8 cellular contexts compared by ENCODE assay signal in genomic region chr16:4309833-4310266, GRCh38. TPM values are rescaled to one million over a fixed set of nuclear protein-coding genes. Genes with fewer than 3 reads are reported as not detected.
DNase-seq lines count a peak whose midpoint lies in the region; ATAC-seq, FAIRE-seq and TF ChIP-seq lines count a peak whose summit lies in the region.

No MANE protein-coding gene starts in this region.

- no peaks in the 10 kb centered on the region for H3K9me3 ChIP-seq in CD4-positive, alpha-beta memory T cell (ENCODE audit: control insufficient read depth in 1 of 2, low read length in 2 of 2)
- H3K9me3 ChIP-seq in HUES6 (ENCODE audit: control insufficient read depth, insufficient read depth, low read depth, low read length): no peaks in the 10 kb centered on the region
- no peaks in the 10 kb centered on the region for H3K9me3 ChIP-seq in vagina

- peaks cover 0 to 3% (median 0%) of the 10 kb centered on the region in 8 donors for H3K9me3 Mint-ChIP-seq in CD4-positive, alpha-beta memory T cell

- H3K36me3 Mint-ChIP-seq in CD4-positive, alpha-beta memory T cell: peaks cover 0 to 5% of the 10 kb centered on the region in 2 donors

- peaks cover 27% of the 10 kb centered on the region for H3K4me1 ChIP-seq in CD4-positive, alpha-beta memory T cell (ENCODE audit: insufficient read depth, low read length)
- H3K4me1 ChIP-seq in HUES6 (ENCODE audit: control insufficient read depth, insufficient read depth, low read length) (peaks cover 28% of the 10 kb centered on the region), vagina (peaks cover 12% of the 10 kb centered on the region)

- POLR2A ChIA-PET in CD4-positive, alpha-beta memory T cell (lab: Charles Lee; ENCODE audit: partially characterized antibody): interaction anchor here (1.0 to 1.8 kb wide), 3 partner anchors 18 to 38 kb away, joined by 4 to 6 read pairs (median 5); partner anchors contain the start of gene TFAP4

- no peak for ATAC-seq in GM21526 (IDR thresholded peaks at IDR 0.05; ENCODE audit: low FRiP score, unreplicated experiment)

- peak; percentile 41 to 69 (median 50) for DNase-seq in CD4-positive, alpha-beta memory T cell
- DNase-seq in T1000 (lab: John Stamatoyannopoulos, UW) (peak; percentile 92), bronchial epithelial cell (ENCODE audit: low read depth) (peak; percentile 56), kidney glomerular epithelial cell (lab: John Stamatoyannopoulos, UW) (peak; percentile 52), vagina (ENCODE audit: extremely low spot score in 2 of 2) (no peak)
- peak; percentile 45 for DNase-seq in stimulated activated naive CD4-positive, alpha-beta T cell treated with Interleukin-2 at 50 U/mL for 16 hours (lab: John Stamatoyannopoulos, UW)

- TF ChIP-seq POLR2A in vagina (IDR thresholded peaks at IDR 0.05): no peak

- H3K27me3 ChIP-seq in CD4-positive, alpha-beta memory T cell (ENCODE audit: insufficient read depth, low read length): no peaks in the 10 kb centered on the region
- H3K27me3 ChIP-seq in HUES6 (ENCODE audit: control insufficient read depth, insufficient read depth, low read length) (peaks cover 10% of the 10 kb centered on the region), bronchial epithelial cell (ENCODE audit: control insufficient read depth, insufficient read depth, low read length) (no peaks in the 10 kb centered on the region), vagina (no peaks in the 10 kb centered on the region)

- peaks cover 25 to 38% (median 28%) of the 10 kb centered on the region in 4 donors for H3K4me1 Mint-ChIP-seq in CD4-positive, alpha-beta memory T cell

- peak overlapping the region in 1 of 8 donors; percentile 52 for H3K4me3 Mint-ChIP-seq in CD4-positive, alpha-beta memory T cell

- CTCF ChIA-PET in CD4-positive, alpha-beta memory T cell (lab: Charles Lee; ENCODE audit: partially characterized antibody): interaction anchor here (1.0 to 7.5 kb wide), 11 partner anchors 8 to 190 kb away, joined by 3 to 53 read pairs (median 5); no protein-coding TSS in a partner anchor

- no peak overlapping the region for H3K27ac ChIP-seq in CD4-positive, alpha-beta memory T cell (ENCODE audit: low read depth, low read length)
- no peak overlapping the region for H3K27ac ChIP-seq in HUES6 (ENCODE audit: low read depth, low read length)
- H3K27ac ChIP-seq in vagina: no peak overlapping the region

- H3K36me3 ChIP-seq in CD4-positive, alpha-beta memory T cell (ENCODE audit: insufficient read depth, low read length): no peaks in the 10 kb centered on the region
- H3K36me3 ChIP-seq in HUES6 (ENCODE audit: control insufficient read depth, insufficient read depth, low read length) (peaks cover 8% of the 10 kb centered on the region), bronchial epithelial cell (ENCODE audit: control insufficient read depth, insufficient read depth, low read length) (no peaks in the 10 kb centered on the region), vagina (no peaks in the 10 kb centered on the region)

- TF ChIP-seq CTCF in bronchial epithelial cell (IDR thresholded peaks at IDR 0.05; ENCODE audit: insufficient read depth, low read length, severe bottlenecking) (peak; percentile 83), vagina (IDR thresholded peaks at IDR 0.05) (no peak)

- peak overlapping the region; percentile 42 for H3K9ac ChIP-seq in HUES6 (ENCODE audit: low read length)

- no peak for FAIRE-seq in bronchial epithelial cell (lab: Jason Lieb, UNC)

- intact Hi-C loops in CD4-positive, alpha-beta memory T cell (cut with micrococcal nuclease): loop anchor here (5.0 kb wide), 1 partner anchor 647 kb away; the partner anchor contains the start of gene SEC14L5
- intact Hi-C loops in vagina (cut with DNase I): no loop called here

- peaks cover 6 to 9% of the 10 kb centered on the region in 2 donors for H3K27me3 Mint-ChIP-seq in CD4-positive, alpha-beta memory T cell

- H3K4me3 ChIP-seq in CD4-positive, alpha-beta memory T cell (ENCODE audit: low read length in 2 of 2): no peak overlapping the region
- H3K4me3 ChIP-seq in HUES6 (ENCODE audit: low read depth, low read length) (no peak overlapping the region), bronchial epithelial cell (ENCODE audit: low read depth, low read length) (no peak overlapping the region), vagina (no peak overlapping the region)

- peak overlapping the region in 6 of 7 donors; percentile 1 to 100 (median 61) for H3K27ac Mint-ChIP-seq in CD4-positive, alpha-beta memory T cell

RNA-seq across cellular contexts. Expression of gene GLIS2, which starts 6.0 kb away (rescaled TPM):
- under 1 TPM in 1 of 2 experiments, not detected in 1; 0.08 TPM for total RNA-seq in CD4-positive, alpha-beta memory T cell
- polyA plus RNA-seq in CD4-positive, alpha-beta memory T cell: not detected
- total RNA-seq in bronchial epithelial cell (0.53 and 0.77 TPM in 2 replicates), vagina (6.9 TPM)

RNA-seq across cellular contexts. Expression of gene TFAP4, which starts 37.0 kb away (rescaled TPM):
- 10 to 100 TPM; 25.2 to 27.3 TPM for total RNA-seq in CD4-positive, alpha-beta memory T cell
- polyA plus RNA-seq in CD4-positive, alpha-beta memory T cell: under 1 TPM; 0.59 to 1.00 TPM
- total RNA-seq in bronchial epithelial cell (3.7 and 11.8 TPM in 2 replicates), vagina (6.9 TPM)

RNA-seq across cellular contexts. Expression of gene PAM16, which starts 41.3 kb away (rescaled TPM):
- total RNA-seq in CD4-positive, alpha-beta memory T cell: 10 to 100 TPM; 38.6 to 54.8 TPM
- 10 to 100 TPM; 34.6 to 34.8 TPM for polyA plus RNA-seq in CD4-positive, alpha-beta memory T cell
- total RNA-seq in bronchial epithelial cell: 50.3 and 54.8 TPM in 2 replicates
- 76.1 TPM for total RNA-seq in vagina

Comparison
In these comparisons a context has a peak if more than half of its experiments do, and no peak if none do; other contexts are left out.
1. DNase-seq: peak in CD4-positive, alpha-beta memory T cell (5 of 5), T1000 (single experiment), bronchial epithelial cell (single experiment), kidney glomerular epithelial cell (single experiment) and stimulated activated naive CD4-positive, alpha-beta T cell treated with Interleukin-2 at 50 U/mL for 16 hours (single experiment); none in vagina (0 of 2).